Comparison of ENCODE assay signal across 18 cellular contexts in the genomic region with DNA sequence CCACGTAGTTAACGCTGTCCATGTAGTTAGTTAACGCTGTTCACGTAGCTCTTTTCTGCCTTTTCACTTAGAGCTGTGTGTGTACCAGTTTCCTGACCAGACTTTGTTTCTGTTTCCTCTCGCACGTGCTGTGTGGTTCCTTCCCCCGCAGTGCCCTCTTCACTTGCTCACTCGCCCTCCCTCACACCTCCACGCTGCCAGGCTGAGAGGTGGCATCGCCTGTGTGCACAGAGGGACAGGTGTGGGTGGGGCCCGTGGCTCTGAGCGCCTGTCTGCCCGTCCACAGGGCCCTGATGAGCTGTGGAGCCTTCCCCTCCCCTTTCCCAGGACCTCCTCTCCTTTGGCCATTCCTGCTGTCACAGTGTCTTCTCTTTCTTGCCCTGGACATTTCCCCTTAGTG. TPM values are rescaled to one million over a fixed set of nuclear protein-coding genes. Genes with fewer than 3 reads are reported as not detected.
A peak's percentile ranks its signal among the peaks of the same experiment; 100 is the strongest.
DNase-seq lines count a peak whose midpoint lies in the region; ATAC-seq, FAIRE-seq and TF ChIP-seq lines count a peak whose summit lies in the region.
"Had no signal": no experiment of that assay in that cellular context is flagged by ENCODE, and none has a peak within 500 bp of the region (broad histone marks: within the 10 kb centered on the region; RNA-seq: fewer than 3 reads in every experiment).

No MANE protein-coding gene starts in this region.

- CTCF ChIA-PET in activated CD4-positive, alpha-beta T cell treated with anti-CD3 and anti-CD28 coated beads for 36 hours (lab: Charles Lee): interaction anchor here (1.0 to 1.4 kb wide), 3 partner anchors 12 to 84 kb away, joined by 3 to 4 read pairs (median 3); no protein-coding TSS in a partner anchor
- CTCF ChIA-PET in activated CD8-positive, alpha-beta T cell treated with anti-CD3 and anti-CD28 coated beads, Interleukin-2, amount 10 ng/mL, durations not matched to agents 7 days and 5 days (lab: Charles Lee): no interaction called here

- no peaks in the 10 kb centered on the region for H3K9me3 ChIP-seq in CD4-positive, CD25-positive, alpha-beta regulatory T cell (ENCODE audit: control insufficient read depth in 2 of 2, low read length in 2 of 2)
- no peaks in the 10 kb centered on the region for H3K9me3 ChIP-seq in colonic mucosa

- no peak for DNase-seq in activated CD4-positive, alpha-beta T cell treated with anti-CD3 and anti-CD28 coated beads for 36 hours
- no peak for DNase-seq in activated CD4-positive, alpha-beta T cell treated with anti-CD3 and anti-CD28 coated beads for 48 hours
- no peak for DNase-seq in CD4-positive, CD25-positive, alpha-beta regulatory T cell
- DNase-seq in activated CD8-positive, alpha-beta T cell treated with anti-CD3 and anti-CD28 coated beads, Interleukin-2, amount 10 ng/mL, durations not matched to agents 7 days and 5 days: no peak
- DNase-seq in naive thymus-derived CD8-positive, alpha-beta T cell: no peak
- DNase-seq in GM12892 (ENCODE audit: insufficient read length): no peak
- no peak for DNase-seq in colonic mucosa
- no peak for DNase-seq in nephron progenitor cell
- DNase-seq: DMS79 treated with DMSO at 0.1 percent for 48 hours; IMR-90; NCI-H526 treated with DMSO at 0.1 percent for 48 hours; NK-92 treated with Interleukin-12 subunit alpha and Interleukin-12 subunit beta, amount 100 ng/mL, for 24 hours had no signal

- no peak overlapping the region for H3K9ac ChIP-seq in colonic mucosa (ENCODE audit: low read depth in 2 of 2, low read length in 2 of 2)

- no peak for TF ChIP-seq POLR2A in GM12892 (IDR thresholded peaks at IDR 0.05; ENCODE audit: low read depth, low read length)

- POLR2A ChIA-PET in activated CD4-positive, alpha-beta T cell treated with anti-CD3 and anti-CD28 coated beads for 36 hours (lab: Charles Lee): no interaction called here
- POLR2A ChIA-PET in activated CD8-positive, alpha-beta T cell treated with anti-CD3 and anti-CD28 coated beads, Interleukin-2, amount 10 ng/mL, durations not matched to agents 7 days and 5 days (lab: Charles Lee): interaction anchor here (1.0 kb wide), 1 partner anchor 262 kb away, joined by 3 read pairs; no protein-coding TSS in a partner anchor
- POLR2A ChIA-PET in naive thymus-derived CD8-positive, alpha-beta T cell (lab: Charles Lee): no interaction called here

- H3K9me3 Mint-ChIP-seq in activated CD4-positive, alpha-beta T cell treated with anti-CD3 and anti-CD28 coated beads for 36 hours (ENCODE audit: low read depth): no peaks in the 10 kb centered on the region
- H3K9me3 Mint-ChIP-seq in CD4-positive, CD25-positive, alpha-beta regulatory T cell: no peaks in the 10 kb centered on the region
- H3K9me3 Mint-ChIP-seq in activated CD8-positive, alpha-beta T cell treated with anti-CD3 and anti-CD28 coated beads, Interleukin-2, amount 10 ng/mL, durations not matched to agents 7 days and 5 days (ENCODE audit: insufficient read depth): no peaks in the 10 kb centered on the region
- H3K9me3 Mint-ChIP-seq in naive thymus-derived CD8-positive, alpha-beta T cell: peaks cover 0 to 2% (median 0%) of the 10 kb centered on the region in 9 donors
- no peaks in the 10 kb centered on the region for H3K9me3 Mint-ChIP-seq in nephron progenitor cell

- no peaks in the 10 kb centered on the region for H3K27me3 Mint-ChIP-seq in activated CD4-positive, alpha-beta T cell treated with anti-CD3 and anti-CD28 coated beads for 36 hours
- H3K27me3 Mint-ChIP-seq in CD4-positive, CD25-positive, alpha-beta regulatory T cell: no peaks in the 10 kb centered on the region
- no peaks in the 10 kb centered on the region for H3K27me3 Mint-ChIP-seq in activated CD8-positive, alpha-beta T cell treated with anti-CD3 and anti-CD28 coated beads, Interleukin-2, amount 10 ng/mL, durations not matched to agents 7 days and 5 days (ENCODE audit: low read depth)
- no peaks in the 10 kb centered on the region for H3K27me3 Mint-ChIP-seq in naive thymus-derived CD8-positive, alpha-beta T cell
- no peaks in the 10 kb centered on the region for H3K27me3 Mint-ChIP-seq in nephron progenitor cell (ENCODE audit: low read depth, poor library complexity)

- H3K27ac Mint-ChIP-seq in activated CD4-positive, alpha-beta T cell treated with anti-CD3 and anti-CD28 coated beads for 36 hours: no peak overlapping the region
- peak overlapping the region in 2 of 3 donors; percentile 6 to 48 for H3K27ac Mint-ChIP-seq in CD4-positive, CD25-positive, alpha-beta regulatory T cell
- peak overlapping the region; percentile 27 for H3K27ac Mint-ChIP-seq in activated CD8-positive, alpha-beta T cell treated with anti-CD3 and anti-CD28 coated beads, Interleukin-2, amount 10 ng/mL, durations not matched to agents 7 days and 5 days
- H3K27ac Mint-ChIP-seq in naive thymus-derived CD8-positive, alpha-beta T cell: peak overlapping the region in 7 of 10 donors; percentile 18 to 78 (median 58)
- H3K27ac Mint-ChIP-seq in nephron progenitor cell: no peak overlapping the region

- H3K36me3 ChIP-seq in CD4-positive, CD25-positive, alpha-beta regulatory T cell (ENCODE audit: control insufficient read depth, insufficient read depth, low read length): peaks cover 94% of the 10 kb centered on the region
- peaks cover 19% of the 10 kb centered on the region for H3K36me3 ChIP-seq in colonic mucosa

- no peak for TF ChIP-seq CTCF in colonic mucosa (IDR thresholded peaks at IDR 0.05)
- TF ChIP-seq CTCF in nephron progenitor cell (IDR thresholded peaks at IDR 0.05): no peak

- no peaks in the 10 kb centered on the region for H3K4me1 ChIP-seq in CD4-positive, CD25-positive, alpha-beta regulatory T cell (ENCODE audit: control insufficient read depth, insufficient read depth, low read length, poor library complexity, severe bottlenecking)
- H3K4me1 ChIP-seq in colonic mucosa: no peaks in the 10 kb centered on the region

- H3K4me1 Mint-ChIP-seq in activated CD4-positive, alpha-beta T cell treated with anti-CD3 and anti-CD28 coated beads for 36 hours: peaks cover 7% of the 10 kb centered on the region
- H3K4me1 Mint-ChIP-seq in CD4-positive, CD25-positive, alpha-beta regulatory T cell: peaks cover 5 to 13% (median 8%) of the 10 kb centered on the region in 4 donors
- H3K4me1 Mint-ChIP-seq in activated CD8-positive, alpha-beta T cell treated with anti-CD3 and anti-CD28 coated beads, Interleukin-2, amount 10 ng/mL, durations not matched to agents 7 days and 5 days (ENCODE audit: low read depth): peaks cover 9% of the 10 kb centered on the region
- peaks cover 8 to 29% (median 10%) of the 10 kb centered on the region in 4 donors for H3K4me1 Mint-ChIP-seq in naive thymus-derived CD8-positive, alpha-beta T cell
- H3K4me1 Mint-ChIP-seq in nephron progenitor cell: no peaks in the 10 kb centered on the region

- H3K36me3 Mint-ChIP-seq in activated CD4-positive, alpha-beta T cell treated with anti-CD3 and anti-CD28 coated beads for 36 hours (ENCODE audit: low read depth): peaks cover 48% of the 10 kb centered on the region
- peaks cover 51% of the 10 kb centered on the region for H3K36me3 Mint-ChIP-seq in CD4-positive, CD25-positive, alpha-beta regulatory T cell
- H3K36me3 Mint-ChIP-seq in activated CD8-positive, alpha-beta T cell treated with anti-CD3 and anti-CD28 coated beads, Interleukin-2, amount 10 ng/mL, durations not matched to agents 7 days and 5 days (ENCODE audit: low read depth): peaks cover 68% of the 10 kb centered on the region
- peaks cover 9 to 96% (median 15%) of the 10 kb centered on the region in 3 donors for H3K36me3 Mint-ChIP-seq in naive thymus-derived CD8-positive, alpha-beta T cell
- H3K36me3 Mint-ChIP-seq in nephron progenitor cell (ENCODE audit: low read depth): peaks cover 74% of the 10 kb centered on the region

- FAIRE-seq in GM12892 (lab: Jason Lieb, UNC): no peak
- FAIRE-seq: D721Med, G401.6, GM19239 had no signal

- H3K27ac ChIP-seq in CD4-positive, CD25-positive, alpha-beta regulatory T cell (ENCODE audit: insufficient read depth, low read length, poor library complexity, severe bottlenecking): no peak overlapping the region
- no peak overlapping the region for H3K27ac ChIP-seq in colonic mucosa
- H3K27ac ChIP-seq: C4-2B, RWPE1 had no signal

- ATAC-seq in activated CD4-positive, alpha-beta T cell treated with anti-CD3 and anti-CD28 coated beads for 36 hours: peak; percentile 47
- ATAC-seq in CD4-positive, CD25-positive, alpha-beta regulatory T cell (ENCODE audit: low read depth in 2 of 2): no peak
- no peak for ATAC-seq in activated CD8-positive, alpha-beta T cell treated with anti-CD3 and anti-CD28 coated beads, Interleukin-2, amount 10 ng/mL, durations not matched to agents 7 days and 5 days
- no peak for ATAC-seq in naive thymus-derived CD8-positive, alpha-beta T cell
- ATAC-seq: HCT116 had no signal

- no peak overlapping the region for H3K4me3 ChIP-seq in CD4-positive, CD25-positive, alpha-beta regulatory T cell (ENCODE audit: low read depth, low read length)
- H3K4me3 ChIP-seq in colonic mucosa: no peak overlapping the region

- no peaks in the 10 kb centered on the region for H3K27me3 ChIP-seq in CD4-positive, CD25-positive, alpha-beta regulatory T cell (ENCODE audit: control insufficient read depth, insufficient read depth, low read length)
- H3K27me3 ChIP-seq in colonic mucosa: no peaks in the 10 kb centered on the region

- H3K4me3 Mint-ChIP-seq in activated CD4-positive, alpha-beta T cell treated with anti-CD3 and anti-CD28 coated beads for 36 hours: no peak overlapping the region
- no peak overlapping the region for H3K4me3 Mint-ChIP-seq in CD4-positive, CD25-positive, alpha-beta regulatory T cell
- H3K4me3 Mint-ChIP-seq in activated CD8-positive, alpha-beta T cell treated with anti-CD3 and anti-CD28 coated beads, Interleukin-2, amount 10 ng/mL, durations not matched to agents 7 days and 5 days: no peak overlapping the region
- peak overlapping the region in 1 of 10 donors; percentile 11 for H3K4me3 Mint-ChIP-seq in naive thymus-derived CD8-positive, alpha-beta T cell
- H3K4me3 Mint-ChIP-seq in nephron progenitor cell: no peak overlapping the region

- intact Hi-C loops in activated CD4-positive, alpha-beta T cell treated with anti-CD3 and anti-CD28 coated beads for 36 hours (cut with DNase I, micrococcal nuclease): no loop called here
- intact Hi-C loops in colonic mucosa (cut with DNase I): no loop called here

RNA-seq across cellular contexts. Expression of a gene that starts 30.6 kb away (rescaled TPM):
- total RNA-seq in activated CD4-positive, alpha-beta T cell treated with anti-CD3 and anti-CD28 coated beads for 36 hours: 10 to 100 TPM; 16.3 to 16.8 TPM
- total RNA-seq in CD4-positive, CD25-positive, alpha-beta regulatory T cell: 31.6 TPM
- polyA plus RNA-seq in CD4-positive, CD25-positive, alpha-beta regulatory T cell: 10 to 100 TPM; 10.6 to 15.0 (median 12.2) TPM
- 10 to 100 TPM; 24.9 to 27.0 TPM for total RNA-seq in activated CD8-positive, alpha-beta T cell treated with anti-CD3 and anti-CD28 coated beads, Interleukin-2, amount 10 ng/mL, durations not matched to agents 7 days and 5 days
- 10 to 100 TPM; 46.8 to 49.4 TPM for total RNA-seq in naive thymus-derived CD8-positive, alpha-beta T cell
- polyA plus RNA-seq in naive thymus-derived CD8-positive, alpha-beta T cell: 10 to 100 TPM; 15.9 to 21.6 (median 18.0) TPM
- polyA plus RNA-seq in GM12892 (2012; ENCODE audit: missing spikeins): 7.0 TPM
- 10 to 100 TPM; 18.6 to 18.7 TPM for total RNA-seq in colonic mucosa

RNA-seq across cellular contexts. Expression of a gene that starts 37.9 kb away (rescaled TPM):
- 10 to 100 TPM; 40.4 to 66.0 TPM for total RNA-seq in activated CD4-positive, alpha-beta T cell treated with anti-CD3 and anti-CD28 coated beads for 36 hours
- total RNA-seq in CD4-positive, CD25-positive, alpha-beta regulatory T cell: 179 TPM
- 10 to 100 TPM; 47.0 to 58.6 (median 49.9) TPM for polyA plus RNA-seq in CD4-positive, CD25-positive, alpha-beta regulatory T cell
- 10 to 100 TPM; 64.7 to 65.3 TPM for total RNA-seq in activated CD8-positive, alpha-beta T cell treated with anti-CD3 and anti-CD28 coated beads, Interleukin-2, amount 10 ng/mL, durations not matched to agents 7 days and 5 days
- total RNA-seq in naive thymus-derived CD8-positive, alpha-beta T cell: 10 to 100 TPM; 29.0 to 33.9 TPM
- 10 to 100 TPM; 31.0 to 53.5 (median 33.9) TPM for polyA plus RNA-seq in naive thymus-derived CD8-positive, alpha-beta T cell
- 133 TPM for polyA plus RNA-seq in GM12892 (2012; ENCODE audit: missing spikeins)
- 100 to 1,000 TPM in 1 of 2 donors, 10 to 100 TPM in 1; 41.3 to 142 TPM for total RNA-seq in colonic mucosa

Comparison
In these comparisons a context has a peak if more than half of its experiments do, and no peak if none do; other contexts are left out.
1. H3K27ac Mint-ChIP-seq: peak in CD4-positive, CD25-positive, alpha-beta regulatory T cell (2 of 3), activated CD8-positive, alpha-beta T cell treated with anti-CD3 and anti-CD28 coated beads, Interleukin-2, amount 10 ng/mL, durations not matched to agents 7 days and 5 days (single experiment) and naive thymus-derived CD8-positive, alpha-beta T cell (7 of 10); none in activated CD4-positive, alpha-beta T cell treated with anti-CD3 and anti-CD28 coated beads for 36 hours (single experiment) and nephron progenitor cell (single experiment).